ENCODE assay signal across 8 cellular contexts in the genomic region with DNA sequence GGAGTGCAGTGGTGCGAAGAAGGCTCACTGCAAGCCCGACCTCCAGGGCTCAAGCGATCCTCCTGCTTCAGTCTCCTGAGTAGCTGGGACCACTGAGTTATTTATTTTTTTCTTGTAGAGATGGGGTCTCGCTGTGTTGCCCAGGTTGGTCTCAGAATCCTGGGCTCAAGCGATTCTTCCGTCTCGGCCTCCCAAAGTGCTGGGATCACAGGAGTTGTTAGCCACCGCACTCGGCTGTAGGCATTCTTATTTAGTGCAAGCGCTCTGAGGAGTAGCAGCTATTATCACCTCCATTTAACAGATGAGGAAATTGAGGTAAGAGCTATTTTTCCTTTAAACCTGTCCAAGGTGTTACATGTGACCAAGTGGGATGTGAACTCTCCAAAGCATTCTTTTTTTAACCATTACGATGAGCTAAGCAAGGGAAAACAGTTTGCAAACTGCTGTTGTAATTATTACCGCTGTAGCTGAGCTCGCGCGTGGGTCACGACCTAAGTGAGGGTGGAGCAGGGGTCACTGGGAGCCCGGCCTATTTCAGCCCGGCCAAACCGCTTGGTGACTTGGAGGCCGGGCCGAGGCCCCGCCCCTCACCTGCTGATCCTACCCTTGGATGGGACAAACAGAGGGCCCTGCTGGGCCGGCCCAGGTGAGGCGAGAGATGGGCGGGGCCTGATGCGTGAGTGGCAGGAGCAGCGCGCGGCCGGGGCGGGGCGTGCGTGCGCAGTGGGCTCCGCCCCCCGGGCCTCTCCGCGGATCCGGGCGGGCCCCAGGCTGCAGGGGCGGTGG. TPM values are rescaled to one million over a fixed set of nuclear protein-coding genes. Genes with fewer than 3 reads are reported as not detected.
DNase-seq lines count a peak whose midpoint lies in the region; ATAC-seq lines count a peak whose summit lies in the region.

No MANE protein-coding gene starts in this region.

- H3K4me1 ChIP-seq in muscle layer of colon (ENCODE audit: insufficient read depth, low read length), result peaks cover 18% of the 10 kb centered on the region

- ATAC-seq in GM19467 (IDR thresholded peaks at IDR 0.05; ENCODE audit: unreplicated experiment), result peak; percentile 81
- peak; percentile 95 to 97 for ATAC-seq in activated T-cell treated with anti-CD3 and anti-CD28 coated beads, Interleukin-2, amount 50 U/mL, for 4 hours
- peak; percentile 91 for ATAC-seq in esophagus mucosa

- H3K27me3 Mint-ChIP-seq in activated T-cell treated with anti-CD3 and anti-CD28 coated beads, Interleukin-2, amount 50 U/mL, for 4 hours (ENCODE audit: low read depth), result peaks cover 55% of the 10 kb centered on the region

- H3K27me3 ChIP-seq in muscle layer of colon (ENCODE audit: control insufficient read depth in 1 of 2, insufficient read depth in 2 of 2, low read length in 2 of 2), result no peaks in the 10 kb centered on the region

- no peaks in the 10 kb centered on the region for H3K9me3 Mint-ChIP-seq in activated T-cell treated with anti-CD3 and anti-CD28 coated beads, Interleukin-2, amount 50 U/mL, for 4 hours

- no peak overlapping the region for H3K9ac ChIP-seq in muscle layer of colon (ENCODE audit: low read length)

- H3K4me3 Mint-ChIP-seq in activated T-cell treated with anti-CD3 and anti-CD28 coated beads, Interleukin-2, amount 50 U/mL, for 4 hours, result peak overlapping the region; percentile 69

- H3K4me1 Mint-ChIP-seq in activated T-cell treated with anti-CD3 and anti-CD28 coated beads, Interleukin-2, amount 50 U/mL, for 4 hours (ENCODE audit: low read depth), result peaks cover 22% of the 10 kb centered on the region

- H3K9me3 ChIP-seq in muscle layer of colon (ENCODE audit: low read length), result no peaks in the 10 kb centered on the region

- peak overlapping the region; percentile 64 to 77 for H3K4me3 ChIP-seq in muscle layer of colon (ENCODE audit: low read depth in 1 of 2, low read length in 2 of 2)

- no peaks in the 10 kb centered on the region for H3K36me3 ChIP-seq in muscle layer of colon (ENCODE audit: insufficient read depth, low read length)

- DNase-seq in C1 segment of cervical spinal cord (lab: John Stamatoyannopoulos, UW) (peak in 12 of 14 donors; percentile 12 to 77 (median 54)), HT1080 (ENCODE audit: low read depth) (peak; percentile 64), OCI-M1 (lab: John Stamatoyannopoulos, UW) (peak; percentile 86)
- DNase-seq in activated T-cell treated with anti-CD3 and anti-CD28 coated beads, Interleukin-2, amount 50 U/mL, for 4 hours, result peak; percentile 78
- peak; percentile 47 to 64 for DNase-seq in stimulated activated CD8-positive, alpha-beta memory T cell treated with anti-CD3 and anti-CD28 coated beads, Interleukin-4, amount 100 ng/mL, for 4 hours (ENCODE audit: low read depth in 2 of 2, low spot score in 1 of 2)

- H3K27ac ChIP-seq in muscle layer of colon (ENCODE audit: low read depth, low read length), result no peak overlapping the region

- H3K36me3 Mint-ChIP-seq in activated T-cell treated with anti-CD3 and anti-CD28 coated beads, Interleukin-2, amount 50 U/mL, for 4 hours (ENCODE audit: insufficient read depth), result peaks cover 2% of the 10 kb centered on the region

RNA-seq across cellular contexts. Expression of a gene that starts 0.4 kb away (rescaled TPM):
- total RNA-seq in HT1080 (2014; rRNA removed; shearing (Covaris generic)), result 0.92 and 2.7 TPM in 2 replicates
- polyA plus RNA-seq in HT1080 (2015; cell fraction: cytosol; rRNA removed), result 3.3 and 4.3 TPM in 2 replicates
- 1.9 and 3.5 TPM in 2 replicates for polyA plus RNA-seq in HT1080 (2015; cell fraction: nucleus; rRNA removed)
- total RNA-seq in activated T-cell treated with anti-CD3 and anti-CD28 coated beads, Interleukin-2, amount 50 U/mL, for 4 hours, result under 1 TPM; 0.03 to 0.33 (median 0.03) TPM
- 72.9 TPM for total RNA-seq in esophagus mucosa

RNA-seq across cellular contexts. Expression of a gene that starts 10.8 kb away (rescaled TPM):
- total RNA-seq in HT1080 (2014; rRNA removed; shearing (Covaris generic)), result not detected in 2 replicates
- polyA plus RNA-seq in HT1080 (2015; cell fraction: cytosol; rRNA removed), result not detected in 2 replicates
- not detected in 2 replicates for polyA plus RNA-seq in HT1080 (2015; cell fraction: nucleus; rRNA removed)
- total RNA-seq in activated T-cell treated with anti-CD3 and anti-CD28 coated beads, Interleukin-2, amount 50 U/mL, for 4 hours, result not detected
- total RNA-seq in esophagus mucosa, result not detected

Comparison
In these comparisons a context has a peak if more than half of its experiments do, and no peak if none do; other contexts are left out.
1. RNA of a gene that starts 0.4 kb away (total RNA-seq): 72.9 TPM in esophagus mucosa (single experiment); 0.92 to 2.7 TPM in HT1080 and 0.03 to 0.33 TPM in activated T-cell treated with anti-CD3 and anti-CD28 coated beads, Interleukin-2, amount 50 U/mL, for 4 hours; every median in the first group is over 10 times any median in the second.
2. Peak in every context shown above with its lines, with median percentiles within 50 percentile points of each other: DNase-seq and ATAC-seq.